In the genomic region with DNA sequence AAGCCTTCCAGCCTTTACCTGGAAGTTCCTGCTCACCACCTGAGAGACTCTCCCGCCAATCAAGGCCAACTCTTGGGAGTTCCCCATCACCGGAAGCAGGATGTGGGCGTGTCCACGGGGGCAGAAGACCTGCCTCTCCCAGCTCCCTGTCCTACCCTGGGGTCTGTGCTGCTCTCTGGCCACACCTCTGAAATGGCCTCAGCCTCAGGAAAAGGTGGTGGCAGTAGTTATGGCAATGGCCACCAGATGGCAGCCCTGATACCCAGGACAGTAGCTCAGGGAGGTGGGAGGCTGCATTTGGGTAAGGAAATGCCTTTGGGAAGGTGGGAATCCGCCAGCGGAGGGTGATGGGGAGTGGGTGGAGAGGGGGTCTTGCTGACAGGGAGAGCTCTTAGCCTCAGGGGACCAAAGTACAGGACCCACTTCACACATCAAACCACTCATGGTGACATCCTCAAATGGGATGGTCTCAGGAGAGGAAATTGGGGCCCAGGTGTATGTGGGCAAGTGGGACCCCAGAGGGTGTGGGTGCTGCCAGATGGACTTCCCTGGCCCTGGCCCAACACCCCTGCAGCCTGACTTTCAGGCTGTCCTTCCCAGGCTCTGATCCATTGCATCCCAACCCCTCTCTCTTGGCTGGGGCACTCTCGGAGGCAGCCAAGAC, we compare ENCODE assay signal across 8 cellular contexts. TPM values are rescaled to one million over a fixed set of nuclear protein-coding genes. Genes with fewer than 3 reads are reported as not detected.
DNase-seq lines count a peak whose midpoint lies in the region; ATAC-seq, FAIRE-seq and TF ChIP-seq lines count a peak whose summit lies in the region.

No MANE protein-coding gene starts in this region.

- no peak for TF ChIP-seq POLR2A in GM12891 (IDR thresholded peaks at IDR 0.05; ENCODE audit: low read depth, low read length)
- TF ChIP-seq POLR2A in esophagus muscularis mucosa (IDR thresholded peaks at IDR 0.05; ENCODE audit: low read depth) = no peak

- H3K4me1 Mint-ChIP-seq in natural killer cell treated with Interleukin-12 subunit alpha and Interleukin-12 subunit beta and Interleukin-15 and Interleukin-18, amount 100 ng/mL, for 72 hours (ENCODE audit: low read depth in 2 of 2) = peaks cover 0 to 3% of the 10 kb centered on the region in 2 donors
- H3K4me1 Mint-ChIP-seq in stimulated activated naive CD8-positive, alpha-beta T cell treated with anti-CD3 and anti-CD28 coated beads, Interleukin-15, amount 100 ng/mL, for 72 hours = peaks cover 8% of the 10 kb centered on the region

- H3K36me3 Mint-ChIP-seq in natural killer cell treated with Interleukin-12 subunit alpha and Interleukin-12 subunit beta and Interleukin-15 and Interleukin-18, amount 100 ng/mL, for 72 hours = no peaks in the 10 kb centered on the region

- no peak overlapping the region for H3K9ac ChIP-seq in NT2/D1 (ENCODE audit: insufficient read length, low read depth)

- H3K27ac ChIP-seq in esophagus muscularis mucosa (replicated peaks in 1 of 4) = no peak overlapping the region

- H3K9me3 Mint-ChIP-seq in natural killer cell treated with Interleukin-12 subunit alpha and Interleukin-12 subunit beta and Interleukin-15 and Interleukin-18, amount 100 ng/mL, for 72 hours = no peaks in the 10 kb centered on the region
- H3K9me3 Mint-ChIP-seq in stimulated activated naive CD8-positive, alpha-beta T cell treated with anti-CD3 and anti-CD28 coated beads, Interleukin-15, amount 100 ng/mL, for 72 hours = no peaks in the 10 kb centered on the region

- H3K4me3 ChIP-seq in NT2/D1 (ENCODE audit: insufficient read length, low read depth) (no peak overlapping the region), esophagus muscularis mucosa (no peak overlapping the region)

- no peak overlapping the region for H3K4me3 Mint-ChIP-seq in natural killer cell treated with Interleukin-12 subunit alpha and Interleukin-12 subunit beta and Interleukin-15 and Interleukin-18, amount 100 ng/mL, for 72 hours
- no peak overlapping the region for H3K4me3 Mint-ChIP-seq in stimulated activated naive CD8-positive, alpha-beta T cell treated with anti-CD3 and anti-CD28 coated beads, Interleukin-15, amount 100 ng/mL, for 72 hours

- H3K27me3 Mint-ChIP-seq in natural killer cell treated with Interleukin-12 subunit alpha and Interleukin-12 subunit beta and Interleukin-15 and Interleukin-18, amount 100 ng/mL, for 72 hours = peaks cover 37 to 46% of the 10 kb centered on the region in 2 donors
- H3K27me3 Mint-ChIP-seq in stimulated activated naive CD8-positive, alpha-beta T cell treated with anti-CD3 and anti-CD28 coated beads, Interleukin-15, amount 100 ng/mL, for 72 hours = peaks cover 87% of the 10 kb centered on the region

- H3K27ac Mint-ChIP-seq in natural killer cell treated with Interleukin-12 subunit alpha and Interleukin-12 subunit beta and Interleukin-15 and Interleukin-18, amount 100 ng/mL, for 72 hours = no peak overlapping the region
- H3K27ac Mint-ChIP-seq in stimulated activated naive CD8-positive, alpha-beta T cell treated with anti-CD3 and anti-CD28 coated beads, Interleukin-15, amount 100 ng/mL, for 72 hours = no peak overlapping the region

- intact Hi-C loops in esophagus muscularis mucosa (cut with DNase I) = loop anchor here (1.0 kb wide), 1 partner anchor 47 kb away; no protein-coding TSS in a partner anchor

- 28% methylated on average over 5 of the region's 7 CpGs for WGBS in esophagus muscularis mucosa

- peaks cover 9% of the 10 kb centered on the region for H3K4me1 ChIP-seq in NT2/D1 (ENCODE audit: insufficient read depth, insufficient read length)
- no peaks in the 10 kb centered on the region for H3K4me1 ChIP-seq in esophagus muscularis mucosa

- H3K9me3 ChIP-seq in NT2/D1 (ENCODE audit: insufficient read depth, low read length) (no peaks in the 10 kb centered on the region), esophagus muscularis mucosa (no peaks in the 10 kb centered on the region)

- DNase-seq in 8988T (peak; percentile 75), GM12891 (ENCODE audit: insufficient read length, low spot score) (peak; percentile 77), NT2/D1 (ENCODE audit: low read depth, low spot score) (peak; percentile 85), esophagus muscularis mucosa (ENCODE audit: extremely low spot score) (no peak)
- peak; percentile 85 for DNase-seq in activated CD8-positive, alpha-beta memory T cell treated with anti-CD3 and anti-CD28 coated beads, Interleukin-2, amount 50 U/mL, for 48 hours
- DNase-seq in natural killer cell treated with Interleukin-12 subunit alpha and Interleukin-12 subunit beta and Interleukin-15 and Interleukin-18, amount 100 ng/mL, for 72 hours (ENCODE audit: low spot score) = peak; percentile 82
- DNase-seq in stimulated activated naive CD8-positive, alpha-beta T cell treated with anti-CD3 and anti-CD28 coated beads, Interleukin-15, amount 100 ng/mL, for 72 hours = peak; percentile 72 to 78

- FAIRE-seq in GM12891 (lab: Jason Lieb, UNC) = peak; percentile 92

- TF ChIP-seq CTCF in esophagus muscularis mucosa (IDR thresholded peaks at IDR 0.05) = peak; percentile 65 to 81 (median 69)

- H3K27me3 ChIP-seq in NT2/D1 (ENCODE audit: insufficient read depth, insufficient read length) (no peaks in the 10 kb centered on the region), esophagus muscularis mucosa (peaks cover 0 to 100% (median 27%) of the 10 kb centered on the region in 4 donors)

- peak; percentile 64 for ATAC-seq in HG03457 (IDR thresholded peaks at IDR 0.05; ENCODE audit: unreplicated experiment)
- ATAC-seq in natural killer cell treated with Interleukin-12 subunit alpha and Interleukin-12 subunit beta and Interleukin-15 and Interleukin-18, amount 100 ng/mL, for 72 hours = peak; percentile 76 to 88
- ATAC-seq in stimulated activated naive CD8-positive, alpha-beta T cell treated with anti-CD3 and anti-CD28 coated beads, Interleukin-15, amount 100 ng/mL, for 72 hours = peak; percentile 92

- H3K36me3 ChIP-seq in NT2/D1 (ENCODE audit: insufficient read depth, insufficient read length, low read length) (no peaks in the 10 kb centered on the region), esophagus muscularis mucosa (no peaks in the 10 kb centered on the region)

- no peak for TF ChIP-seq EP300 in esophagus muscularis mucosa (IDR thresholded peaks at IDR 0.05)

TF ChIP-seq in GM12891, 5 proteins besides CTCF, POLR2A, EP300 and RAD21:
- TF ChIP-seq TAF1 (IDR thresholded peaks at IDR 0.05; ENCODE audit: low read depth, low read length) (no peak), POLR2AphosphoS5 (IDR thresholded peaks at IDR 0.05; ENCODE audit: low read depth, low read length) (no peak), POU2F2 (IDR thresholded peaks at IDR 0.05; ENCODE audit: low read depth, low read length) (no peak), SPI1 (IDR thresholded peaks at IDR 0.05; ENCODE audit: low read depth, low read length) (no peak), PAX5 (IDR thresholded peaks at IDR 0.05; ENCODE audit: insufficient read depth, low read length, severe bottlenecking) (no peak)

RNA-seq across cellular contexts. Expression of gene KAZALD1, which starts 33.9 kb away (rescaled TPM):
- polyA plus RNA-seq in GM12891 (2012; ENCODE audit: low read depth, missing spikeins) = 1.2 TPM
- 1 to 10 TPM; 1.0 to 4.0 (median 2.6) TPM for total RNA-seq in esophagus muscularis mucosa
- 1 to 10 TPM in 1 of 2 donors, not detected in 1; 1.9 TPM for total RNA-seq in natural killer cell treated with Interleukin-12 subunit alpha and Interleukin-12 subunit beta and Interleukin-15 and Interleukin-18, amount 100 ng/mL, for 72 hours

RNA-seq across cellular contexts. Expression of gene TLX1, which starts 35.4 kb away (rescaled TPM):
- polyA plus RNA-seq in GM12891 (2012; ENCODE audit: low read depth, missing spikeins) = not detected
- total RNA-seq in esophagus muscularis mucosa = not detected
- not detected for total RNA-seq in natural killer cell treated with Interleukin-12 subunit alpha and Interleukin-12 subunit beta and Interleukin-15 and Interleukin-18, amount 100 ng/mL, for 72 hours
